Comparison of ENCODE assay signal across 26 cellular contexts in genomic region chr17:72092710-72093322, GRCh38. TPM values are rescaled to one million over a fixed set of nuclear protein-coding genes. Genes with fewer than 3 reads are reported as not detected.
DNase-seq lines count a peak whose midpoint lies in the region; ATAC-seq, FAIRE-seq and TF ChIP-seq lines count a peak whose summit lies in the region.
"Had no signal": no experiment of that assay in that cellular context is flagged by ENCODE, and none has a peak within 500 bp of the region (broad histone marks: within the 10 kb centered on the region; RNA-seq: fewer than 3 reads in every experiment).

No MANE protein-coding gene starts in this region.

- WGBS in endodermal cell (ENCODE audit: insufficient coverage in 1 of 2, insufficient read length in 1 of 2), 2 experiments, result 86% methylated on average over 1 of the region's 1 CpG; no CpG with 5 or more reads in 1 of the 2 experiments
- 0% methylated on average over 1 of the region's 1 CpG for WGBS in HepG2 (ENCODE audit: low lambda C conversion rate)

- DNase-seq in HuH-7.5 (ENCODE audit: low spot score) (peak; percentile 42), endodermal cell (peak; percentile 17), HepG2 (ENCODE audit: low spot score) (peak; percentile 98), NCI-H146 treated with DMSO at 0.1 percent for 48 hours (lab: John Stamatoyannopoulos, UW; ENCODE audit: unreplicated experiment) (no peak), NCI-H2227 treated with DMSO at 0.1 percent for 48 hours (lab: John Stamatoyannopoulos, UW) (no peak)
- DNase-seq: ACHN; BE2C; C1 segment of cervical spinal cord; CD4-positive, CD25-positive, alpha-beta regulatory T cell; CD8-positive, alpha-beta memory T cell; COR-L47; DMS 273 treated with DMSO at 0.1 percent for 48 hours; DMS53; DND-41; EL; HCEC 1CT; HFFc6; IMR-90; KBM-7 had no signal

- no peaks in the 10 kb centered on the region for H3K79me2 ChIP-seq in HepG2 (ENCODE audit: insufficient read depth, low read length)

- in situ Hi-C loops in HepG2 (cut with HindIII; ENCODE audit: extremely low pct_ligation_motif_present, low pct_unique_long_range_greater_than_20kb), result no loop called here

- H3K9me3 ChIP-seq in endodermal cell (ENCODE audit: control insufficient read depth, low read length), result no peaks in the 10 kb centered on the region
- no peaks in the 10 kb centered on the region for H3K9me3 ChIP-seq in HepG2 (ENCODE audit: low read length)
- H3K9me3 ChIP-seq: BE2C had no signal

- H3K27me3 Mint-ChIP-seq in endodermal cell (ENCODE audit: insufficient read depth), result peaks cover 24% of the 10 kb centered on the region
- H3K27me3 Mint-ChIP-seq: CD8-positive, alpha-beta memory T cell had no signal

- CTCF ChIA-PET in HepG2 (lab: Yijun Ruan, JAX; ENCODE audit: low intra/inter-chr PET ratio, low total read pairs), result interaction anchor here (1.9 kb wide), 1 partner anchor 26 kb away, joined by 4 read pairs; no protein-coding TSS in a partner anchor

- no peaks in the 10 kb centered on the region for H3K9me3 Mint-ChIP-seq in endodermal cell
- H3K9me3 Mint-ChIP-seq: GM23338 had no signal

- H3K4me1 ChIP-seq in endodermal cell (ENCODE audit: control insufficient read depth, insufficient read depth, low read length) (no peaks in the 10 kb centered on the region), HepG2 (ENCODE audit: insufficient read depth, low read length) (peaks cover 33% of the 10 kb centered on the region)
- H3K4me1 ChIP-seq: BE2C had no signal

- H3K9ac ChIP-seq in endodermal cell (ENCODE audit: extremely low read depth, low read length, poor library complexity, severe bottlenecking), result no peak overlapping the region
- H3K9ac ChIP-seq in HepG2 (ENCODE audit: insufficient read depth, low read depth, low read length), result no peak overlapping the region

- TF ChIP-seq EP300 in HepG2 (IDR thresholded peaks at IDR 0.05; ENCODE audit: low read depth in 2 of 2, low read length in 2 of 2) (peak; percentile 88 to 97; a peak in 3 of 4 replicates), HepG2 (CRISPR knock-in tag; IDR thresholded peaks at IDR 0.05; ENCODE audit: borderline replicate concordance) (peak; percentile 93)

- no peak overlapping the region for H3K27ac ChIP-seq in endodermal cell (ENCODE audit: low read depth, low read length)
- peak overlapping the region; percentile 61 for H3K27ac ChIP-seq in HepG2 (ENCODE audit: extremely low read length, insufficient read depth, low read length)

- H3K27ac Mint-ChIP-seq in endodermal cell, result no peak overlapping the region
- H3K27ac Mint-ChIP-seq: CD4-positive, CD25-positive, alpha-beta regulatory T cell; CD8-positive, alpha-beta memory T cell; GM23338; HFFc6 had no signal

- peak; percentile 61; the same call in 1 of the 2 replicates for TF ChIP-seq RAD21 in HepG2 (CRISPR knock-in tag; IDR thresholded peaks at IDR 0.05)

- peak; percentile 96 for ATAC-seq in HepG2
- no peak for ATAC-seq in HG02798 (IDR thresholded peaks at IDR 0.05; ENCODE audit: poor library complexity, unreplicated experiment)
- ATAC-seq in HG02763 (IDR thresholded peaks at IDR 0.05; ENCODE audit: unreplicated experiment), result no peak
- ATAC-seq: GM12878, GM23338 had no signal

- no peaks in the 10 kb centered on the region for H4K20me1 ChIP-seq in HepG2 (ENCODE audit: insufficient read depth, low read length)

- no TSS peak for BruUV-seq in HepG2 (replicated peaks; lab: Mats Ljungman, UMichigan)

- POLR2A ChIA-PET in HepG2 (lab: Yijun Ruan, JAX), result interaction anchor here (0.6 to 3.5 kb wide), 10 partner anchors 9 to 447 kb away, joined by 3 to 43 read pairs (median 4); partner anchors contain the start of gene SOX9

- H3K27me3 ChIP-seq in endodermal cell (ENCODE audit: control insufficient read depth, insufficient read depth, low read length, poor library complexity, severe bottlenecking) (peaks cover 7% of the 10 kb centered on the region), HepG2 (ENCODE audit: control insufficient read depth in 1 of 2, insufficient read depth in 2 of 2, low read length in 2 of 2) (no peaks in the 10 kb centered on the region)
- H3K27me3 ChIP-seq: BE2C had no signal

- intact Hi-C loops in HepG2 (cut with micrococcal nuclease; ENCODE audit: unreplicated experiment), result loop anchor here (1.0 to 2.0 kb wide), 2 partner anchors 14 to 26 kb away; no protein-coding TSS in a partner anchor

- H3K36me3 Mint-ChIP-seq in endodermal cell (ENCODE audit: low read depth), result no peaks in the 10 kb centered on the region
- H3K36me3 Mint-ChIP-seq: CD4-positive, CD25-positive, alpha-beta regulatory T cell had no signal

- H3K36me3 ChIP-seq in endodermal cell (ENCODE audit: control insufficient read depth, insufficient read depth, low read length) (no peaks in the 10 kb centered on the region), HepG2 (replicated peaks in 1 of 2; ENCODE audit: control insufficient read depth in 1 of 2, insufficient read depth in 2 of 2, low read length in 2 of 2) (no peaks in the 10 kb centered on the region)
- H3K36me3 ChIP-seq: BE2C had no signal

- H3K4me3 ChIP-seq in endodermal cell (ENCODE audit: low read length) (no peak overlapping the region), HepG2 (replicated peaks in 1 of 3; ENCODE audit: insufficient read depth in 1 of 3, low read depth in 2 of 3, low read length in 3 of 3) (no peak overlapping the region)
- H3K4me3 ChIP-seq: GM12878, GM23338 had no signal

- H2AFZ ChIP-seq in HepG2 (ENCODE audit: low read length), result no peak overlapping the region
- H2AFZ ChIP-seq: GM23338 had no signal

- H3K4me1 Mint-ChIP-seq in endodermal cell, result no peaks in the 10 kb centered on the region
- H3K4me1 Mint-ChIP-seq: CD4-positive, CD25-positive, alpha-beta regulatory T cell; CD8-positive, alpha-beta memory T cell had no signal

- TF ChIP-seq POLR2A in HepG2 (IDR thresholded peaks at IDR 0.05; ENCODE audit: insufficient read depth in 1 of 2, low read depth in 2 of 2, low read length in 2 of 2), result no peak

- TF ChIP-seq CTCF in endodermal cell (conservative IDR thresholded peaks at IDR 0.05) (no peak), HepG2 (CRISPR knock-in tag; IDR thresholded peaks at IDR 0.05) (peak; percentile 74)

- peak; percentile 100 for FAIRE-seq in HepG2 (lab: Jason Lieb, UNC)
- FAIRE-seq: A204.1, H54 had no signal

- H3K4me3 Mint-ChIP-seq in endodermal cell, result no peak overlapping the region
- H3K4me3 Mint-ChIP-seq: CD4-positive, CD25-positive, alpha-beta regulatory T cell; CD8-positive, alpha-beta memory T cell; GM23338; HFFc6 had no signal

- peak overlapping the region; percentile 45 for H3K4me2 ChIP-seq in HepG2 (ENCODE audit: low read depth, low read length)
- H3K4me2 ChIP-seq: GM23338 had no signal

TF ChIP-seq in HepG2, 621 proteins besides CTCF, POLR2A, EP300 and RAD21 (continues in another document):
- TF ChIP-seq ZNF772 (CRISPR knock-in tag; IDR thresholded peaks at IDR 0.05), result no peak
- TF ChIP-seq ERF (CRISPR knock-in tag; IDR thresholded peaks at IDR 0.05), result peak; percentile 91
- TF ChIP-seq TAF15 (IDR thresholded peaks at IDR 0.05; ENCODE audit: low read depth, low read length, poor library complexity, severe bottlenecking), result no peak
- TF ChIP-seq, protein P1, sequence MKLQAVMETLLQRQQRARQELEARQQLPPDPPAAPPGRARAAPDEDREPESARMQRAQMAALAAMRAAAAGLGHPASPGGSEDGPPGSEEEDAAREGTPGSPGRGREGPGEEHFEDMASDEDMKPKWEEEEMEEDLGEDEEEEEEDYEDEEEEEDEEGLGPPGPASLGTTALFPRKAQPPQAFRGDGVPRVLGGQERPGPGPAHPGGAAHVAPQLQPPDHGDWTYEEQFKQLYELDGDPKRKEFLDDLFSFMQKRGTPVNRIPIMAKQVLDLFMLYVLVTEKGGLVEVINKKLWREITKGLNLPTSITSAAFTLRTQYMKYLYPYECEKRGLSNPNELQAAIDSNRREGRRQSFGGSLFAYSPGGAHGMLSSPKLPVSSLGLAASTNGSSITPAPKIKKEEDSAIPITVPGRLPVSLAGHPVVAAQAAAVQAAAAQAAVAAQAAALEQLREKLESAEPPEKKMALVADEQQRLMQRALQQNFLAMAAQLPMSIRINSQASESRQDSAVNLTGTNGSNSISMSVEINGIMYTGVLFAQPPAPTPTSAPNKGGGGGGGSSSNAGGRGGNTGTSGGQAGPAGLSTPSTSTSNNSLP (IDR thresholded peaks at IDR 0.05; ENCODE audit: low read depth, low read length), result peak; percentile 83
- no peak for TF ChIP-seq ZNF234 (CRISPR knock-in tag; conservative IDR thresholded peaks at IDR 0.05)
- TF ChIP-seq FLYWCH1 (CRISPR knock-in tag; IDR thresholded peaks at IDR 0.05), result no peak
- TF ChIP-seq ZNF329 (CRISPR knock-in tag; IDR thresholded peaks at IDR 0.05; ENCODE audit: low read depth), result no peak

RNA-seq across cellular contexts. Expression of gene SOX9, which starts 28.0 kb away (rescaled TPM):
- total RNA-seq in endodermal cell (1 to 10 TPM in 1 of 2 donors, under 1 TPM in 1; 0.46 to 1.3 TPM), HepG2 (2016; rRNA removed; fragmentation: Illumina TruSeq; extraction: Trizol) (27.6 and 40.1 TPM in 2 replicates)
- polyA plus RNA-seq in endodermal cell (2013, experiment 1 of 2), result 35.3 TPM
- 32.2 TPM for polyA plus RNA-seq in endodermal cell (2013, experiment 2 of 2)
- total RNA-seq in HepG2 (2016; cell fraction: cytosol; rRNA removed; fragmentation: Illumina TruSeq; extraction: Trizol; ENCODE audit: low read depth), result 6.2 and 7.6 TPM in 2 replicates
- 27.6 and 38.4 TPM in 2 replicates for total RNA-seq in HepG2 (2016; cell fraction: insoluble cytoplasmic fraction; rRNA removed; fragmentation: Illumina TruSeq; extraction: Trizol)
- 33.8 and 35.1 TPM in 2 replicates for total RNA-seq in HepG2 (2016; cell fraction: membrane; rRNA removed; fragmentation: Illumina TruSeq; extraction: Trizol)
- total RNA-seq in HepG2 (2016; cell fraction: nucleus; rRNA removed; fragmentation: Illumina TruSeq; extraction: Trizol), result 41.9 and 42.0 TPM in 2 replicates
- polyA plus RNA-seq in HepG2 (2011; rRNA removed), result 16.1 and 18.5 TPM in 2 replicates
- polyA plus RNA-seq in HepG2 (2011; cell fraction: cytosol; rRNA removed), result 16.5 and 16.7 TPM in 2 replicates
- 27.0 and 29.5 TPM in 2 replicates for polyA plus RNA-seq in HepG2 (2011; cell fraction: nucleus; rRNA removed)
- polyA plus RNA-seq in HepG2 (2012), result 52.8 and 54.6 TPM in 2 replicates
- 4.1 and 5.3 TPM in 2 replicates for polyA plus RNA-seq in HepG2 (2016; cell fraction: cytosol; fragmentation: Illumina TruSeq; extraction: Trizol; ENCODE audit: low read depth)
- polyA plus RNA-seq in HepG2 (2016; cell fraction: insoluble cytoplasmic fraction; fragmentation: Illumina TruSeq; extraction: Trizol; ENCODE audit: low read depth), result 85.8 and 117 TPM in 2 replicates
- polyA plus RNA-seq in HepG2 (2016; cell fraction: membrane; fragmentation: Illumina TruSeq; extraction: Trizol; ENCODE audit: low read depth), result 19.3 and 23.2 TPM in 2 replicates
- polyA plus RNA-seq in HepG2 (2016; cell fraction: nucleus; fragmentation: Illumina TruSeq; extraction: Trizol; ENCODE audit: insufficient read depth, low read depth), result 116 and 117 TPM in 2 replicates
- 44.5 TPM in 1 of 2 replicates, not detected in the other for polyA minus RNA-seq in HepG2 (2011; rRNA and poly(A)+ RNA removed; ENCODE audit: low replicate concordance)
- 90.2 and 106 TPM in 2 replicates for polyA minus RNA-seq in HepG2 (2011; cell fraction: cytosol; rRNA and poly(A)+ RNA removed)
- 25.2 and 26.5 TPM in 2 replicates for polyA minus RNA-seq in HepG2 (2011; cell fraction: nucleus; rRNA and poly(A)+ RNA removed)
- total RNA-seq: CD4-positive, CD25-positive, alpha-beta regulatory T cell; CD8-positive, alpha-beta memory T cell; G401 had no signal
- polyA plus RNA-seq: CD4-positive, CD25-positive, alpha-beta regulatory T cell; CD8-positive, alpha-beta memory T cell had no signal

Comparison
In these comparisons a context has a peak if more than half of its experiments do, and no peak if none do; other contexts are left out.
1. DNase-seq: peak in HuH-7.5 (single experiment), endodermal cell (single experiment) and HepG2 (single experiment); none in NCI-H146 treated with DMSO at 0.1 percent for 48 hours (single experiment) and NCI-H2227 treated with DMSO at 0.1 percent for 48 hours (single experiment).